ENCODE assay signal across 10 cellular contexts in genomic region chr3:62445267-62445666, GRCh38.
A peak's percentile ranks its signal among the peaks of the same experiment; 100 is the strongest.
DNase-seq lines count a peak whose midpoint lies in the region; ATAC-seq, FAIRE-seq and TF ChIP-seq lines count a peak whose summit lies in the region.
"Had no signal": no experiment of that assay in that cellular context is flagged by ENCODE, and none has a peak within 500 bp of the region (broad histone marks: within the 10 kb centered on the region; RNA-seq: fewer than 3 reads in every experiment).

No MANE protein-coding gene starts in this region.

- H3K27me3 ChIP-seq in skeletal muscle satellite cell (ENCODE audit: control insufficient read depth, insufficient read depth, low read length) (no peaks in the 10 kb centered on the region), esophagus squamous epithelium (peaks cover 0 to under 1% (median 0%) of the 10 kb centered on the region in 4 donors)

- no peaks in the 10 kb centered on the region for H3K36me3 ChIP-seq in skeletal muscle satellite cell (ENCODE audit: insufficient read depth, low read length)
- H3K36me3 ChIP-seq in esophagus squamous epithelium: no peaks in the 10 kb centered on the region

- no peak for TF ChIP-seq POLR2A in esophagus squamous epithelium (IDR thresholded peaks at IDR 0.05)

- peak overlapping the region; percentile 72 for H3K4me2 ChIP-seq in skeletal muscle satellite cell (ENCODE audit: low read length)

- FAIRE-seq in RCC 7860 (lab: Jason Lieb, UNC): peak; percentile 18

- ATAC-seq in HG03469 (IDR thresholded peaks at IDR 0.05; ENCODE audit: unreplicated experiment): no peak

- 0 to 7% methylated on average over 1 of the region's 1 CpG for whole genome bisulfite sequencing in esophagus squamous epithelium, 2 donors

- TF ChIP-seq CTCF in epithelial cell of proximal tubule (conservative IDR thresholded peaks at IDR 0.05; ENCODE audit: low read depth, low read length): no peak
- TF ChIP-seq CTCF in esophagus squamous epithelium (IDR thresholded peaks at IDR 0.05): no peak

- peak overlapping the region; percentile 39 for H3K4me3 ChIP-seq in epithelial cell of proximal tubule (ENCODE audit: low read depth, low read length)
- H3K4me3 ChIP-seq in skeletal muscle satellite cell (ENCODE audit: low read length): peak overlapping the region; percentile 61
- H3K4me3 ChIP-seq in esophagus squamous epithelium: no peak overlapping the region
- H3K4me3 ChIP-seq: lung had no signal

- intact Hi-C loops in esophagus squamous epithelium (cut with DNase I): no loop called here

- DNase-seq in SKM-1 treated with dmso at 0.1 percent for 144 hours (lab: John Stamatoyannopoulos, UW; ENCODE audit: unreplicated experiment): peak; percentile 34
- no peak for DNase-seq in SKM-1 (lab: John Stamatoyannopoulos, UW; ENCODE audit: unreplicated experiment)
- peak; percentile 13 for DNase-seq in RCC 7860 (ENCODE audit: low spot score)
- no peak for DNase-seq in epithelial cell of proximal tubule (ENCODE audit: low read depth)
- DNase-seq in esophagus squamous epithelium (lab: John Stamatoyannopoulos, UW): no peak
- no peak for DNase-seq in activated CD8-positive, alpha-beta memory T cell treated with anti-CD3 and anti-CD28 coated beads, Interleukin-2, amount 50 U/mL, for 4 hours
- DNase-seq: NCI-H1436 had no signal

- peak overlapping the region; percentile 48 for H3K9ac ChIP-seq in skeletal muscle satellite cell (ENCODE audit: low read depth, low read length)

- no peak overlapping the region for H3K27ac ChIP-seq in esophagus squamous epithelium

- H3K9me3 ChIP-seq in skeletal muscle satellite cell (replicated peaks; ENCODE audit: low read length): no peaks in the 10 kb centered on the region
- H3K9me3 ChIP-seq in esophagus squamous epithelium: no peaks in the 10 kb centered on the region

- H3K4me1 ChIP-seq in skeletal muscle satellite cell (ENCODE audit: control insufficient read depth, insufficient read depth, low read length) (peaks cover 7% of the 10 kb centered on the region), esophagus squamous epithelium (no peaks in the 10 kb centered on the region)

Comparison
In these comparisons a context has a peak if more than half of its experiments do, and no peak if none do; other contexts are left out.
1. DNase-seq: peak in SKM-1 treated with dmso at 0.1 percent for 144 hours (single experiment) and RCC 7860 (single experiment); none in SKM-1 (single experiment), epithelial cell of proximal tubule (single experiment), esophagus squamous epithelium (single experiment) and activated CD8-positive, alpha-beta memory T cell treated with anti-CD3 and anti-CD28 coated beads, Interleukin-2, amount 50 U/mL, for 4 hours (single experiment).
2. H3K4me3 ChIP-seq: peak in epithelial cell of proximal tubule (single experiment) and skeletal muscle satellite cell (single experiment); none in esophagus squamous epithelium (0 of 4).